8 cellular contexts compared by ENCODE assay signal in genomic region chr13:113208424-113209335, GRCh38. TPM values are rescaled to one million over a fixed set of nuclear protein-coding genes. Genes with fewer than 3 reads are reported as not detected.
DNase-seq lines count a peak whose midpoint lies in the region; TF ChIP-seq lines count a peak whose summit lies in the region.

Gene PCID2, minus strand, starts transcription at chr13:113208669. Its CDS starts 35 bp downstream, at chr13:113208634.

- peaks cover 51% of the 10 kb centered on the region for H3K4me1 Mint-ChIP-seq in neural crest cell

- H4K20me1 ChIP-seq in Loucy (ENCODE audit: insufficient read depth, low read length, poor library complexity, severe bottlenecking) = peaks cover 65% of the 10 kb centered on the region

- H3K9me2 ChIP-seq in Loucy (replicated peaks; ENCODE audit: low read depth, low read length) = no peaks in the 10 kb centered on the region

- H3K36me3 Mint-ChIP-seq in neural crest cell (ENCODE audit: low read depth) = peaks cover 9% of the 10 kb centered on the region

- H3K27ac Mint-ChIP-seq in neural crest cell (ENCODE audit: unreplicated experiment) = peak within 1 kb of the TSS; percentile 57

- H3K9me3 Mint-ChIP-seq in neural crest cell = no peaks in the 10 kb centered on the region

- no peaks in the 10 kb centered on the region for H3K27me3 ChIP-seq in Loucy (ENCODE audit: insufficient read depth, low read length, poor library complexity, severe bottlenecking)
- H3K27me3 ChIP-seq in stomach smooth muscle (ENCODE audit: control insufficient read depth in 1 of 2, insufficient read depth in 2 of 2, low read length in 2 of 2) = no peaks in the 10 kb centered on the region

- H3K4me2 ChIP-seq in Loucy (ENCODE audit: low read depth, low read length, poor library complexity, severe bottlenecking) = peak within 1 kb of the TSS; percentile 97

- H3K4me3 ChIP-seq in Loucy (ENCODE audit: low read length, poor library complexity, severe bottlenecking) (peak within 1 kb of the TSS; percentile 96), fibroblast of villous mesenchyme (ENCODE audit: low read depth, low read length) (peak within 1 kb of the TSS; percentile 86), stomach smooth muscle (ENCODE audit: low read length in 2 of 2) (peak within 1 kb of the TSS; percentile 96)

- H3K9me3 ChIP-seq in Loucy (ENCODE audit: insufficient read depth, low read depth, low read length) = no peaks in the 10 kb centered on the region
- no peaks in the 10 kb centered on the region for H3K9me3 ChIP-seq in stomach smooth muscle (ENCODE audit: control insufficient read depth in 2 of 2, low read length in 2 of 2)

- no peaks in the 10 kb centered on the region for H3F3A ChIP-seq in Loucy (ENCODE audit: low read depth)

- peak within 1 kb of the TSS; percentile 93 for H3K4me3 Mint-ChIP-seq in neural crest cell

- H3K36me3 ChIP-seq in Loucy (ENCODE audit: insufficient read depth, low read length) (no peaks in the 10 kb centered on the region), stomach smooth muscle (ENCODE audit: control insufficient read depth in 2 of 2, insufficient read depth in 2 of 2, low read length in 2 of 2) (peaks cover 5 to 6% of the 10 kb centered on the region in 2 donors)

- DNase-seq in ELF-1 (ENCODE audit: low read depth, low spot score) = peak; percentile 96
- peak; percentile 61 for DNase-seq in H4 (ENCODE audit: low spot score)
- DNase-seq in SIG-M5 (lab: John Stamatoyannopoulos, UW) = peak; percentile 43
- DNase-seq in activated gamma-delta T cell (lab: John Stamatoyannopoulos, UW) = peak; percentile 83
- DNase-seq in fibroblast of villous mesenchyme (ENCODE audit: low read depth) = peak; percentile 89
- DNase-seq in neural crest cell (ENCODE audit: low read depth, low spot score) = peak; percentile 89

- H2AFZ ChIP-seq in Loucy (ENCODE audit: low read length) = peak within 1 kb of the TSS; percentile 98

- peaks cover 70% of the 10 kb centered on the region for H3K4me1 ChIP-seq in Loucy (ENCODE audit: insufficient read depth, low read length, poor library complexity, severe bottlenecking)
- peaks cover 45% of the 10 kb centered on the region for H3K4me1 ChIP-seq in stomach smooth muscle (ENCODE audit: control insufficient read depth, insufficient read depth, low read length)

- peak within 1 kb of the TSS; percentile 95 for H3K9ac ChIP-seq in Loucy (ENCODE audit: low read depth, low read length, poor library complexity, severe bottlenecking)
- peak within 1 kb of the TSS; percentile 88 to 90 for H3K9ac ChIP-seq in stomach smooth muscle (ENCODE audit: low read length in 2 of 2)

- H3K79me2 ChIP-seq in Loucy (ENCODE audit: insufficient read depth, low read length) = peaks cover 87% of the 10 kb centered on the region

- H3K27me3 Mint-ChIP-seq in neural crest cell (ENCODE audit: low read depth) = no peaks in the 10 kb centered on the region

- TF ChIP-seq CTCF in Loucy (conservative IDR thresholded peaks at IDR 0.05; ENCODE audit: low read length) (no peak), fibroblast of villous mesenchyme (IDR thresholded peaks at IDR 0.05; ENCODE audit: insufficient read depth, low read depth, low read length) (no peak), neural crest cell (conservative IDR thresholded peaks at IDR 0.05) (no peak)

- H3K27ac ChIP-seq in stomach smooth muscle (ENCODE audit: low read length) = peak within 1 kb of the TSS; percentile 94

RNA-seq across cellular contexts. Expression of gene PCID2, which starts in this region (rescaled TPM):
- 62.4 and 68.1 TPM in 2 replicates for total RNA-seq in H4 (2014; rRNA removed; shearing (Covaris generic))
- 54.8 and 83.8 TPM in 2 replicates for total RNA-seq in fibroblast of villous mesenchyme
- 56.9 and 60.4 TPM in 2 replicates for total RNA-seq in neural crest cell

Comparison
In these comparisons a context has a peak if more than half of its experiments do, and no peak if none do; other contexts are left out.
1. Peak in every context shown above with its lines: DNase-seq, H3K4me3 ChIP-seq and H3K27ac ChIP-seq.
2. DNase-seq: peak in every context shown above with its lines; median percentile 96 in ELF-1; 89 in fibroblast of villous mesenchyme; 89 in neural crest cell; 83 in activated gamma-delta T cell; 61 in H4; 43 in SIG-M5.